ENCODE assay signal across 8 cellular contexts in the genomic region with DNA sequence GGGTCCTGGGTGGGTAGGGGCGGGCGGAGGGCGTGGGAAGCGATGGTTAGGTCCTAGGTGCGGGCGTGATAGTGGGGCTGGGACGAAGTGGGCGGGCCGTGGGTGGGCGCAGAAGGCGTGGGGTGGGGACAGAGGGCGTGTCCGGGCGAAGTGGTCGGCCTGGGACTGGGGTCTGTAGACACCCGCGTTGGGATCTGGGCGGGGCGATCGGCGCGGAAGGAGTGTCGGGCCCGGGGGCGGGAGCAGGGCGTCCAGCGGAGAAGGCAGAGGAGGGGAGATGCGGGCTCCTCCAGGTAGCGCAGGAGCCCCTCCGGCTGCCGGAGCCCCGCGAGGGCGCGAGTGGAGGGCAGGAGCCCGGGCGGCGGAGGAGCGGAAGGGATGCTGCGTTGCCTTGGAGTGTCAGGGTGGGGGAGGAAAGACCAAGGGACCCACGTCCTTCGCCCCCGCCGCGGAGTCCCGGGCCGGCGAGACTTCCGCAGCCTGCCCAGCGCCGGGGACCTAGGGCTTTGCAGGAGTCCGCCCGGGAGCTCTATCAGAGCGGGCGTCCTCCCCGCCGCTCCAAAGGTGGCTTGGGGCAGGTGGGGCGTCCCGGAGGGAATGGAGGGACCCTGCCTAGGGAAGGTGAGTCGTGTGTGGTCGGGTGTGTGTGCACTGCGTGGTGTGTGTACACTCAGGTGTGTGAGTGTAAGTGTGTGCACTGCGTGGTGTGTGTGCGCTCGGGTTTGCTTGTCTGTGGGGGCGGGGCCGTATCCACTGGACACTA. TPM values are rescaled to one million over a fixed set of nuclear protein-coding genes. Genes with fewer than 3 reads are reported as not detected.
A peak's percentile ranks its signal among the peaks of the same experiment; 100 is the strongest.
DNase-seq lines count a peak whose midpoint lies in the region; ATAC-seq and TF ChIP-seq lines count a peak whose summit lies in the region.

No MANE protein-coding gene starts in this region.

- ATAC-seq in GM21576 (IDR thresholded peaks at IDR 0.05; ENCODE audit: unreplicated experiment) (peak; percentile 45), memory B cell (ENCODE audit: low read depth) (peak; percentile 49)

- H3K36me3 Mint-ChIP-seq in chondrocyte (ENCODE audit: low read depth) (no peaks in the 10 kb centered on the region), memory B cell (no peaks in the 10 kb centered on the region)

- DNase-seq in NCI-H524 (lab: John Stamatoyannopoulos, UW) = peak; percentile 58 to 77
- no peak for DNase-seq in NCI-H524 treated with DMSO at 0.1 percent for 48 hours (lab: John Stamatoyannopoulos, UW)
- peak; percentile 50 for DNase-seq in SHP77 treated with DMSO at 0.1 percent for 48 hours (lab: John Stamatoyannopoulos, UW)
- DNase-seq in chondrocyte (ENCODE audit: low spot score) = no peak
- DNase-seq in memory B cell (ENCODE audit: low spot score in 2 of 2) = peak; percentile 62 to 74
- DNase-seq in suprapubic skin (ENCODE audit: low spot score in 2 of 2) = peak; percentile 86 to 88

- H3K27me3 Mint-ChIP-seq in chondrocyte (ENCODE audit: low read depth) (no peaks in the 10 kb centered on the region), memory B cell (no peaks in the 10 kb centered on the region)

- peak in 1 of 2 donors; percentile 19 for TF ChIP-seq POLR2A in suprapubic skin (IDR thresholded peaks at IDR 0.05)

- no peak for TF ChIP-seq CTCF in chondrocyte (IDR thresholded peaks at IDR 0.05)
- no peak for TF ChIP-seq CTCF in suprapubic skin (IDR thresholded peaks at IDR 0.05)

- H3K27ac ChIP-seq in HUES6 (ENCODE audit: low read depth, low read length) (no peak overlapping the region), suprapubic skin (peak overlapping the region; percentile 47)

- H3K27me3 ChIP-seq in HUES6 (ENCODE audit: control insufficient read depth, insufficient read depth, low read length) (peaks cover 42% of the 10 kb centered on the region), suprapubic skin (no peaks in the 10 kb centered on the region)

- WGBS in suprapubic skin = 4% methylated on average over 24 of the region's 67 CpGs

- H3K4me3 Mint-ChIP-seq in chondrocyte (ENCODE audit: unreplicated experiment) (peak overlapping the region; percentile 70), memory B cell (peak overlapping the region; percentile 85)

- H3K9me3 Mint-ChIP-seq in chondrocyte (ENCODE audit: low read depth) (no peaks in the 10 kb centered on the region), memory B cell (no peaks in the 10 kb centered on the region)

- H3K36me3 ChIP-seq in HUES6 (ENCODE audit: control insufficient read depth, insufficient read depth, low read length) (no peaks in the 10 kb centered on the region), suprapubic skin (no peaks in the 10 kb centered on the region)

- peak overlapping the region; percentile 60 for H3K9ac ChIP-seq in HUES6 (ENCODE audit: low read length)

- no peaks in the 10 kb centered on the region for H3K9me3 ChIP-seq in HUES6 (ENCODE audit: control insufficient read depth, insufficient read depth, low read depth, low read length)
- H3K9me3 ChIP-seq in suprapubic skin = no peaks in the 10 kb centered on the region

- H3K4me1 ChIP-seq in HUES6 (ENCODE audit: control insufficient read depth, insufficient read depth, low read length) (peaks cover 26% of the 10 kb centered on the region; the same call in 1 of the 2 replicates), suprapubic skin (peaks cover 38% of the 10 kb centered on the region)

- H3K4me1 Mint-ChIP-seq in chondrocyte (ENCODE audit: low read depth) (peaks cover 22% of the 10 kb centered on the region), memory B cell (peaks cover 18% of the 10 kb centered on the region)

- no peak for TF ChIP-seq EP300 in suprapubic skin (IDR thresholded peaks at IDR 0.05)

- H3K4me3 ChIP-seq in HUES6 (ENCODE audit: low read depth, low read length) (peak overlapping the region; percentile 65), suprapubic skin (peak overlapping the region; percentile 72)

- no peak overlapping the region for H3K27ac Mint-ChIP-seq in chondrocyte (ENCODE audit: unreplicated experiment)
- H3K27ac Mint-ChIP-seq in memory B cell = peak overlapping the region; percentile 66

RNA-seq across cellular contexts. Expression of gene PRSS38, which starts 27.0 kb away (rescaled TPM):
- total RNA-seq in chondrocyte (not detected in 3 replicates), suprapubic skin (not detected)

RNA-seq across cellular contexts. Expression of gene SNAP47, which starts 53.2 kb away (rescaled TPM):
- total RNA-seq in chondrocyte (22.5 to 30.9 TPM (median 23.5 TPM) in 3 replicates), suprapubic skin (10 to 100 TPM; 35.8 to 51.0 (median 42.9) TPM)

RNA-seq across cellular contexts. Expression of gene JMJD4, which starts 53.4 kb away (rescaled TPM):
- 15.0 to 24.2 TPM (median 17.8 TPM) in 3 replicates for total RNA-seq in chondrocyte
- total RNA-seq in suprapubic skin = 10 to 100 TPM in 3 of 4 donors, 1 to 10 TPM in 1; 9.9 to 24.2 (median 16.5) TPM

Comparison
In these comparisons a context has a peak if more than half of its experiments do, and no peak if none do; other contexts are left out.
1. DNase-seq: peak in NCI-H524 (2 of 2), SHP77 treated with DMSO at 0.1 percent for 48 hours (single experiment), memory B cell (2 of 2) and suprapubic skin (2 of 2); none in NCI-H524 treated with DMSO at 0.1 percent for 48 hours (single experiment) and chondrocyte (single experiment).